In genomic region chr19:3283886-3284657, GRCh38 we compare ENCODE assay signal across 1 cellular context.
TF ChIP-seq lines count a peak whose summit lies in the region.

No MANE protein-coding gene starts in this region.

TF ChIP-seq in HepG2, 621 proteins besides CTCF, POLR2A, EP300 and RAD21 (continued from another document):
- TF ChIP-seq GPBP1L1 (CRISPR knock-in tag; IDR thresholded peaks at IDR 0.05) (no peak), SCMH1 (CRISPR knock-in tag; IDR thresholded peaks at IDR 0.05; ENCODE audit: borderline replicate concordance) (no peak), RORA (CRISPR knock-in tag; IDR thresholded peaks at IDR 0.05) (no peak), BHLHE40 (IDR thresholded peaks at IDR 0.05; ENCODE audit: low read length) (peak; percentile 49; the same call in 1 of the 2 replicates), MNT (IDR thresholded peaks at IDR 0.05) (no peak)
